Comparison of ENCODE assay signal across 8 cellular contexts in the genomic region with DNA sequence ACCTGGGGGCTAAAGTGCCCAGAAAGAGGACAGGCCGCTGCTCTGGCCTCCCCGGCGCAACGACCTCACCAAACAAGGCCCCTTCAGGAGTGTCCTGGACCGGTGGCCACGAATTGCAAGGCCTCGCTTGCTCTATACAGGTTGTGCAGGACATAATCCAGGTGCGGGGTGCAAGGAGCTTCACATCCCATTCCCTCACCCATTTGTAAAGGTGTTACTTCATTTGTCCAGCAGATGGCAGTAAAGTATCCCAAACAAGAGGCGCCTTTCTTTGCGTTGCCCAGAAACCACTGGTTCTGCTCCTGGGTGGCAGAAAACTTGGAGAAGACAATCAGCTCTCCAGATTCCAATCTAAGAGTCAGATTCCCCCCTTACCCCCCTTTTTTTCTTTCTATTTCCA. TPM values are rescaled to one million over a fixed set of nuclear protein-coding genes. Genes with fewer than 3 reads are reported as not detected.
A peak's percentile ranks its signal among the peaks of the same experiment; 100 is the strongest.
DNase-seq lines count a peak whose midpoint lies in the region; ATAC-seq and TF ChIP-seq lines count a peak whose summit lies in the region.

No MANE protein-coding gene starts in this region.

- H3K27ac Mint-ChIP-seq in naive B cell: no peak overlapping the region

- CTCF ChIA-PET in AG04450 (lab: Charles Lee): interaction anchor here (0.6 to 18.6 kb wide), 61 partner anchors 8 to 661 kb away, joined by 3 to 713 read pairs (median 5); a partner anchor contains a TSS

- H3K4me1 ChIP-seq in esophagus muscularis mucosa: peaks cover 0 to 7% (median 0%) of the 10 kb centered on the region in 4 donors

- H3K4me3 ChIP-seq in AG04450 (ENCODE audit: low read depth, low read length) (no peak overlapping the region), esophagus muscularis mucosa (no peak overlapping the region)

- POLR2A ChIA-PET in AG04450 (lab: Yijun Ruan, JAX): no interaction called here

- 8% methylated on average over 9 of the region's 10 CpGs for WGBS in esophagus muscularis mucosa

- TF ChIP-seq POLR2A in esophagus muscularis mucosa (IDR thresholded peaks at IDR 0.05; ENCODE audit: low read depth) (no peak), GM18505 (IDR thresholded peaks at IDR 0.05; ENCODE audit: borderline replicate concordance, extremely low read depth, insufficient read depth, insufficient read length) (no peak)

- TF ChIP-seq CTCF in AG04450 (IDR thresholded peaks at IDR 0.05; ENCODE audit: low read depth, low read length) (peak; percentile 78), esophagus muscularis mucosa (IDR thresholded peaks at IDR 0.05) (peak; percentile 80 to 89 (median 80))

- H3K9me3 ChIP-seq in AG04450 (ENCODE audit: control insufficient read depth, insufficient read depth, low read length) (no peaks in the 10 kb centered on the region), esophagus muscularis mucosa (no peaks in the 10 kb centered on the region)

- no peaks in the 10 kb centered on the region for H3K36me3 Mint-ChIP-seq in naive B cell

- peaks cover 8 to 15% (median 10%) of the 10 kb centered on the region in 3 donors for H3K4me1 Mint-ChIP-seq in naive B cell

- no peaks in the 10 kb centered on the region for H3K9me3 Mint-ChIP-seq in naive B cell

- intact Hi-C loops in esophagus muscularis mucosa (cut with DNase I): loop anchor here (1.0 to 5.0 kb wide), 3 partner anchors 122 to 222 kb away; no protein-coding TSS in a partner anchor

- H3K27me3 Mint-ChIP-seq in naive B cell: peaks cover 22 to 69% (median 50%) of the 10 kb centered on the region in 3 donors

- no peaks in the 10 kb centered on the region for H3K36me3 ChIP-seq in esophagus muscularis mucosa

- peak; percentile 42 to 68 for ATAC-seq in naive B cell (ENCODE audit: low read depth in 2 of 2)
- ATAC-seq in GM18505 (IDR thresholded peaks at IDR 0.05; ENCODE audit: unreplicated experiment): no peak
- no peak for ATAC-seq in HG03139 (IDR thresholded peaks at IDR 0.05; ENCODE audit: unreplicated experiment)

- H3K27me3 ChIP-seq in AG04450 (ENCODE audit: control insufficient read depth, insufficient read depth, low read length) (peaks cover 32% of the 10 kb centered on the region), esophagus muscularis mucosa (peaks cover 0 to 35% (median 0%) of the 10 kb centered on the region in 4 donors)

- no peak overlapping the region for H3K4me3 Mint-ChIP-seq in naive B cell

- DNase-seq in AG04450 (ENCODE audit: low read depth, low spot score): peak; percentile 57
- DNase-seq in ELF-1 (ENCODE audit: low read depth, low spot score): peak; percentile 74
- DNase-seq in NCI-H1092 treated with DMSO at 0.1 percent for 48 hours (lab: John Stamatoyannopoulos, UW): peak; percentile 70
- DNase-seq in SW 1271 (lab: John Stamatoyannopoulos, UW): peak; percentile 28 to 61
- DNase-seq in esophagus muscularis mucosa (ENCODE audit: extremely low spot score): peak; percentile 89
- peak; percentile 61 for DNase-seq in naive B cell

- H3K27ac ChIP-seq in AG04450 (ENCODE audit: low read depth, low read length): no peak overlapping the region
- no peak overlapping the region for H3K27ac ChIP-seq in esophagus muscularis mucosa (replicated peaks in 1 of 4)

- TF ChIP-seq EP300 in esophagus muscularis mucosa (IDR thresholded peaks at IDR 0.05): no peak

RNA-seq across cellular contexts. Expression of a gene that starts 35.9 kb away (rescaled TPM):
- polyA plus RNA-seq in AG04450 (2011; rRNA removed) (2.6 and 3.2 TPM in 2 replicates), naive B cell (ENCODE audit: low read depth in 6 of 6) (1 to 10 TPM in 5 of 6 donors, under 1 TPM in 1; 0.75 to 3.6 (median 1.6) TPM)
- polyA minus RNA-seq in AG04450 (2011; rRNA and poly(A)+ RNA removed): 5.9 and 7.5 TPM in 2 replicates
- total RNA-seq in esophagus muscularis mucosa: 10 to 100 TPM; 29.5 to 43.2 (median 33.5) TPM

Comparison
In these comparisons a context has a peak if more than half of its experiments do, and no peak if none do; other contexts are left out.
1. ATAC-seq: peak in naive B cell (2 of 2); none in GM18505 (single experiment) and HG03139 (single experiment).
2. Peak in every context shown above with its lines, with median percentiles within 50 percentile points of each other: DNase-seq.